8 cellular contexts compared by ENCODE assay signal in the genomic region with DNA sequence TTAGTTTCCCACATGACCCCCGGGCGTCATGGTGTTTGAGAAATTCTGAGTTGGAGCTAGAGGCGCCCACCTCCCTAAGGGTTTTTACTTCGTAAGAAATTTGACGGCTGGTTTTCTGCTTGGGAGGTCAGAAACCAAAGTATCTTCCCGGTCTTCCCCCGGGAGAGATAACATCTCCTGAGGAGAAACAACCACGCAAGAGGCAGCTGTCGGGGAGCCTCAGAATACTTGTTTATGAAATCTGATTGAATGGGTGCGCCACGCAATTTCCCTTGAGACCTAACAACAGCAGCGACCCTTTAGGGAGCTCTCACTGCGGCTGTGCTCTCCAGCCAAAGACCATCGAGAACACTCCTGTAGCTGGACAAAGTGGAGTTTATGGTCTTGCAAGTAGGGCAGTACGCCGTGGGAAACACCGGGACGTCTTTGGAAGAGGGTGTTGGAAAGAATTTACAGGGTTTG. TPM values are rescaled to one million over a fixed set of nuclear protein-coding genes. Genes with fewer than 3 reads are reported as not detected.
DNase-seq lines count a peak whose midpoint lies in the region; ATAC-seq, FAIRE-seq and TF ChIP-seq lines count a peak whose summit lies in the region.

No MANE protein-coding gene starts in this region.

- TF ChIP-seq RAD21 in HCT116 (IDR thresholded peaks at IDR 0.05; ENCODE audit: low read depth) (no peak), HepG2 (CRISPR knock-in tag; IDR thresholded peaks at IDR 0.05) (peak; percentile 42; the same call in 1 of the 2 replicates)

- H4K20me1 ChIP-seq in HCT116 (ENCODE audit: insufficient read depth) (peaks cover 13% of the 10 kb centered on the region; the same call in 1 of the 2 replicates), PC-9 (ENCODE audit: insufficient read depth) (peaks cover 33% of the 10 kb centered on the region), HepG2 (ENCODE audit: insufficient read depth, low read length) (peaks cover 39% of the 10 kb centered on the region)

- peak overlapping the region; percentile 92 for H3K9ac ChIP-seq in HCT116 (ENCODE audit: low read length)
- H3K9ac ChIP-seq in HepG2 (ENCODE audit: insufficient read depth, low read depth, low read length): peak overlapping the region; percentile 100

- no peaks in the 10 kb centered on the region for H3K9me2 ChIP-seq in HCT116 (ENCODE audit: insufficient read depth)
- H3K9me2 ChIP-seq in PC-9 (ENCODE audit: insufficient read depth): no peaks in the 10 kb centered on the region

- H3K4me3 ChIP-seq in HCT116 (replicated peaks in 1 of 2; ENCODE audit: low read depth in 1 of 2, low read length in 2 of 2): peak overlapping the region; percentile 70 to 87
- peak overlapping the region; percentile 78 for H3K4me3 ChIP-seq in PC-9
- peak overlapping the region; percentile 93 to 100 (median 96) for H3K4me3 ChIP-seq in HepG2 (replicated peaks in 1 of 3; ENCODE audit: insufficient read depth in 1 of 3, low read depth in 2 of 3, low read length in 3 of 3)

- in situ Hi-C loops in HepG2 (cut with HindIII; ENCODE audit: extremely low pct_ligation_motif_present, low pct_unique_long_range_greater_than_20kb): no loop called here

- H3K27ac ChIP-seq in HCT116 (ENCODE audit: low read depth, low read length): peak overlapping the region; percentile 34; the same call in 1 of the 2 replicates
- H3K27ac ChIP-seq in PC-9: peak overlapping the region; percentile 92
- peak overlapping the region; percentile 92 for H3K27ac ChIP-seq in HepG2 (ENCODE audit: extremely low read length, insufficient read depth, low read length)
- peak overlapping the region; percentile 88 for H3K27ac ChIP-seq in temporal lobe (ENCODE audit: low read depth, low read length)

- ATAC-seq in HCT116 (peak; percentile 21), HepG2 (peak; percentile 40), HG03159 (IDR thresholded peaks at IDR 0.05; ENCODE audit: unreplicated experiment) (no peak)

- intact Hi-C loops in HCT116 (cut with micrococcal nuclease): no loop called here
- intact Hi-C loops in PC-9 (cut with micrococcal nuclease; ENCODE audit: unreplicated experiment): loop anchor here (5.0 kb wide), 2 partner anchors 325 to 380 kb away; a partner anchor contains a TSS
- intact Hi-C loops in HepG2 (cut with micrococcal nuclease; ENCODE audit: unreplicated experiment): loop anchor here (5.0 kb wide), 1 partner anchor 300 kb away; a partner anchor contains a TSS

- DNase-seq in D341Med (ENCODE audit: low spot score) (peak; percentile 72), HCT116 (ENCODE audit: low read depth, low spot score) (no peak), PC-9 (peak; percentile 56 to 58), cerebellar cortex (ENCODE audit: low spot score) (peak; percentile 50), HepG2 (ENCODE audit: low spot score) (peak; percentile 48), GM19238 (ENCODE audit: insufficient read length, low spot score) (no peak)

- H3K9me3 ChIP-seq in HCT116 (ENCODE audit: control insufficient read depth in 1 of 2, insufficient read depth in 1 of 2, low read depth in 1 of 2, low read length in 2 of 2): no peaks in the 10 kb centered on the region
- no peaks in the 10 kb centered on the region for H3K9me3 ChIP-seq in PC-9 (ENCODE audit: insufficient read depth, low read depth)
- no peaks in the 10 kb centered on the region for H3K9me3 ChIP-seq in HepG2 (ENCODE audit: low read length)

- RAD21 ChIA-PET in HCT116 (lab: Charles Lee; ENCODE audit: low non-redundant PET in 1 of 2, low total read pairs in 2 of 2, uncharacterized antibody in 2 of 2, unreplicated experiment in 2 of 2): no interaction called here

- CTCF ChIA-PET in HCT116 (lab: Charles Lee) (interaction anchor here (1.2 kb wide), 1 partner anchor 35 kb away, joined by 3 read pairs; no protein-coding TSS in a partner anchor), PC-9 (lab: Charles Lee) (interaction anchor here (0.5 to 0.9 kb wide), 6 partner anchors 43 to 1323 kb away, joined by 5 to 34 read pairs (median 7); no protein-coding TSS in a partner anchor), HepG2 (lab: Yijun Ruan, JAX; ENCODE audit: low intra/inter-chr PET ratio, low total read pairs) (no interaction called here)

- TSS peak; percentile 100 for BruUV-seq in HCT116 (replicated peaks; lab: Mats Ljungman, UMichigan)
- TSS peak; percentile 94 for BruUV-seq in PC-9 (replicated peaks; lab: Mats Ljungman, UMichigan)
- BruUV-seq in HepG2 (replicated peaks; lab: Mats Ljungman, UMichigan): TSS peak; percentile 97

- H3F3A ChIP-seq in PC-9 (ENCODE audit: insufficient read depth, low read depth): peaks cover 11% of the 10 kb centered on the region

- POLR2A ChIA-PET in HCT116 (lab: Charles Lee): interaction anchor here (0.6 to 1.8 kb wide), 16 partner anchors 9 to 882 kb away, joined by 3 to 7 read pairs (median 3); a partner anchor contains a TSS
- POLR2A ChIA-PET in PC-9 (lab: Charles Lee; ENCODE audit: unreplicated experiment): interaction anchor here (0.5 to 1.5 kb wide), 24 partner anchors 19 to 1753 kb away, joined by 3 to 19 read pairs (median 4); a partner anchor contains a TSS
- POLR2A ChIA-PET in HepG2 (lab: Yijun Ruan, JAX): interaction anchor here (0.6 to 3.2 kb wide), 59 partner anchors 11 to 1745 kb away, joined by 3 to 56 read pairs (median 3); a partner anchor contains a TSS

- H3K27me3 ChIP-seq in HCT116 (ENCODE audit: insufficient read depth, low read length) (no peaks in the 10 kb centered on the region), PC-9 (ENCODE audit: insufficient read depth, low read depth) (no peaks in the 10 kb centered on the region), HepG2 (ENCODE audit: control insufficient read depth in 1 of 2, insufficient read depth in 2 of 2, low read length in 2 of 2) (peaks cover 0 to 4% of the 10 kb centered on the region in 2 experiments; a peak in 1 of 5 replicates)

- H2AFZ ChIP-seq in HCT116 (ENCODE audit: low read depth, low read length, poor library complexity, severe bottlenecking): no peak overlapping the region
- H2AFZ ChIP-seq in PC-9: peak overlapping the region; percentile 89
- peak overlapping the region; percentile 79 for H2AFZ ChIP-seq in HepG2 (ENCODE audit: low read length)

- peak overlapping the region; percentile 89 for H3K4me2 ChIP-seq in HCT116 (ENCODE audit: low read length)
- H3K4me2 ChIP-seq in PC-9: peak overlapping the region; percentile 93
- H3K4me2 ChIP-seq in HepG2 (ENCODE audit: low read depth, low read length): peak overlapping the region; percentile 100

- WGBS in HepG2 (ENCODE audit: low lambda C conversion rate): 2% methylated on average over 16 of the region's 18 CpGs

- no peak for FAIRE-seq in HepG2 (lab: Jason Lieb, UNC)

- TF ChIP-seq POLR2A in HCT116 (IDR thresholded peaks at IDR 0.05; ENCODE audit: borderline replicate concordance, extremely low read depth, insufficient read depth, insufficient read length) (no peak), HepG2 (IDR thresholded peaks at IDR 0.05; ENCODE audit: insufficient read depth in 1 of 2, low read depth in 2 of 2, low read length in 2 of 2) (no peak)

- H3K36me3 ChIP-seq in HCT116 (ENCODE audit: control insufficient read depth in 1 of 2, insufficient read depth in 2 of 2, low read length in 2 of 2): peaks cover 6 to 8% of the 10 kb centered on the region in 2 experiments; a peak in 3 of 4 replicates
- H3K36me3 ChIP-seq in PC-9 (ENCODE audit: low read depth): peaks cover 31% of the 10 kb centered on the region
- H3K36me3 ChIP-seq in HepG2 (replicated peaks in 1 of 2; ENCODE audit: control insufficient read depth in 1 of 2, insufficient read depth in 2 of 2, low read length in 2 of 2): peaks cover 5 to 21% of the 10 kb centered on the region in 2 experiments

- TF ChIP-seq EP300 in HepG2 (IDR thresholded peaks at IDR 0.05; ENCODE audit: low read depth in 2 of 2, low read length in 2 of 2) (no peak), HepG2 (CRISPR knock-in tag; IDR thresholded peaks at IDR 0.05; ENCODE audit: borderline replicate concordance) (no peak)

- H3K4me1 ChIP-seq in HCT116 (ENCODE audit: control insufficient read depth in 1 of 2, insufficient read depth in 2 of 2, low read length in 2 of 2) (peaks cover 11 to 31% of the 10 kb centered on the region in 2 experiments), PC-9 (replicated peaks; ENCODE audit: insufficient read depth) (peaks cover 27% of the 10 kb centered on the region), HepG2 (ENCODE audit: insufficient read depth, low read length) (peaks cover 63% of the 10 kb centered on the region)

- TF ChIP-seq CTCF in HCT116 (IDR thresholded peaks at IDR 0.05 in 2 of 3, conservative IDR thresholded peaks at IDR 0.05 in 1 of 3; ENCODE audit: borderline replicate concordance in 1 of 3, insufficient read depth in 1 of 3, low read depth in 2 of 3, low read length in 2 of 3): no peak
- TF ChIP-seq CTCF in PC-9 (conservative IDR thresholded peaks at IDR 0.05): no peak
- TF ChIP-seq CTCF in HepG2 (CRISPR knock-in tag; IDR thresholded peaks at IDR 0.05): no peak

- H3K79me2 ChIP-seq in HCT116 (ENCODE audit: insufficient read depth, low read length) (peaks cover 44% of the 10 kb centered on the region), PC-9 (ENCODE audit: low read depth) (peaks cover 44% of the 10 kb centered on the region), HepG2 (ENCODE audit: insufficient read depth, low read length) (peaks cover 43% of the 10 kb centered on the region)

RNA-seq across cellular contexts. Expression of a gene that starts 0.6 kb away (rescaled TPM):
- total RNA-seq in HCT116 (2021; ENCODE audit: unreplicated experiment) (121 TPM), PC-9 (2021) (129 and 162 TPM in 2 replicates), HepG2 (2016; rRNA removed; fragmentation: Illumina TruSeq; extraction: Trizol) (213 and 316 TPM in 2 replicates), temporal lobe (40.6 TPM)
- polyA plus RNA-seq in HCT116 (2012): 76.3 and 109 TPM in 2 replicates
- 51.0 and 51.7 TPM in 2 replicates for total RNA-seq in HepG2 (2016; cell fraction: cytosol; rRNA removed; fragmentation: Illumina TruSeq; extraction: Trizol; ENCODE audit: low read depth)
- total RNA-seq in HepG2 (2016; cell fraction: insoluble cytoplasmic fraction; rRNA removed; fragmentation: Illumina TruSeq; extraction: Trizol): 208 and 329 TPM in 2 replicates
- total RNA-seq in HepG2 (2016; cell fraction: membrane; rRNA removed; fragmentation: Illumina TruSeq; extraction: Trizol): 97.8 and 98.8 TPM in 2 replicates
- 76.0 and 84.1 TPM in 2 replicates for total RNA-seq in HepG2 (2016; cell fraction: nucleus; rRNA removed; fragmentation: Illumina TruSeq; extraction: Trizol)
- polyA plus RNA-seq in HepG2 (2011; rRNA removed): 102 and 126 TPM in 2 replicates
- polyA plus RNA-seq in HepG2 (2011; cell fraction: cytosol; rRNA removed): 63.0 and 92.8 TPM in 2 replicates
- 22.9 and 30.3 TPM in 2 replicates for polyA plus RNA-seq in HepG2 (2011; cell fraction: nucleus; rRNA removed)
- 143 and 178 TPM in 2 replicates for polyA plus RNA-seq in HepG2 (2012)
- polyA plus RNA-seq in HepG2 (2016; cell fraction: cytosol; fragmentation: Illumina TruSeq; extraction: Trizol; ENCODE audit: low read depth): 36.0 and 36.2 TPM in 2 replicates
- 299 and 317 TPM in 2 replicates for polyA plus RNA-seq in HepG2 (2016; cell fraction: insoluble cytoplasmic fraction; fragmentation: Illumina TruSeq; extraction: Trizol; ENCODE audit: low read depth)
- polyA plus RNA-seq in HepG2 (2016; cell fraction: membrane; fragmentation: Illumina TruSeq; extraction: Trizol; ENCODE audit: low read depth): 66.5 and 67.3 TPM in 2 replicates
- polyA plus RNA-seq in HepG2 (2016; cell fraction: nucleus; fragmentation: Illumina TruSeq; extraction: Trizol; ENCODE audit: insufficient read depth, low read depth): 111 and 114 TPM in 2 replicates
- polyA minus RNA-seq in HepG2 (2011; rRNA and poly(A)+ RNA removed; ENCODE audit: low replicate concordance): 27.1 and 39.1 TPM in 2 replicates
- polyA minus RNA-seq in HepG2 (2011; cell fraction: cytosol; rRNA and poly(A)+ RNA removed): 55.0 and 56.6 TPM in 2 replicates
- 34.4 and 37.0 TPM in 2 replicates for polyA minus RNA-seq in HepG2 (2011; cell fraction: nucleus; rRNA and poly(A)+ RNA removed)

Comparison
In these comparisons a context has a peak if more than half of its experiments do, and no peak if none do; other contexts are left out.
1. DNase-seq: peak in D341Med (single experiment), PC-9 (2 of 2), cerebellar cortex (single experiment) and HepG2 (single experiment); none in HCT116 (single experiment) and GM19238 (single experiment).
2. H3K27ac ChIP-seq: peak in every context shown above with its lines; median percentile 92 in PC-9; 92 in HepG2; 88 in temporal lobe; 34 in HCT116.
3. Peak in every context shown above with its lines, with median percentiles within 50 percentile points of each other: H3K4me2 ChIP-seq and H3K4me3 ChIP-seq.